Comparison of ENCODE assay signal across 8 cellular contexts in the genomic region with DNA sequence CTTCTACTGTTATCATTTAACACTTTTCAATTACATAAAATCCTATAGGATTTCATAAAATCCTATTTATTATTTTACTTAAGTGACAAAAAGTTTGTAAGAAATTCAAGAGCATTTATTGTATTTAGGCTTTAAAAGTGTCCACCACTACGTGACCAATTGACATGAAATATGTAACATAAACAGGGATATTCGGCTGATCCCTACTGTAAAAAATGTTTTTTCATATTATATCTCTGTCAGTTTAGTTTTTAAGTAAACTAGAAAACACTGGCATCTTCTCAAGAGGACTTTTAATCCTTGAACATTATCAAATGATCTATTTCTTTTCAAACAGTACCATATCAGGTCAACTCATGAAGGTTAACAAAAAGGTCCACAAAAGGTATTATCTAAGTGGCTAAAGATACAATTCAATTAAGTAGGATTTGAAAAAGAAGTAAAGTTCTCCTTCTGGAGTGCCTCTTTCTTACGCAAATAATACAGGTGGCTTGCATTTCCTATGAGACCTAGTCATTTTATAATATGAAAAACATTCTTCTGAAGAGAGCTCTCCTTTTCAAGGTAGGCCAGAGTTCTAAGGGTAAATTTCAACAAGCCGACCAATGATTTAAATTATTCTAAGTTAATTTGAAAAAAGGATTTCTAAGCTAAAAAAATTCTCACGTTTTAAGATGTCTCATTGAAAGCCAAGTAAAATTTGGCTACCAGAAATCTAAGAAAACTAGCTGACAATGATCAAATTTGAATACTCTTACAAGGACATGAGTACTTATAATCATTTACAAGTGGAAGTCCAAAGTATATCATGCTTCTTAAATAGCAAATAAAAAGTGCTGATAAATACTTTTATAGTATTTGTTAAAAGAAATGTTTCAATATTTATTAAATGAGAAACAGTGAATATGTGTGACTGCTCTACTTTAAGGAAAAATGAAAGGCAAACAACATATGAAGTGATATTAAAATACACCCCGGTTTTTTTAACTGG.
A peak's percentile ranks its signal among the peaks of the same experiment; 100 is the strongest.
DNase-seq lines count a peak whose midpoint lies in the region; ATAC-seq and TF ChIP-seq lines count a peak whose summit lies in the region.

No MANE protein-coding gene starts in this region.

- H2BK5ac ChIP-seq in mesenchymal stem cell (ENCODE audit: low read depth, low read length, poor library complexity, severe bottlenecking) = no peak overlapping the region

- no peak overlapping the region for H3K14ac ChIP-seq in mesenchymal stem cell (ENCODE audit: low read length in 2 of 2)

- H3K27ac Mint-ChIP-seq in MCF 10A (ENCODE audit: low read depth, unreplicated experiment) = peak overlapping the region; percentile 96

- H3K27me3 Mint-ChIP-seq in MCF 10A (ENCODE audit: insufficient read depth, unreplicated experiment) = no peaks in the 10 kb centered on the region

- H3K4me3 ChIP-seq in BLaER1 (peak overlapping the region; percentile 69), HUES64 (ENCODE audit: low read length) (peak overlapping the region; percentile 71), mesenchymal stem cell (ENCODE audit: insufficient read depth in 1 of 2, low read depth in 1 of 2, low read length in 2 of 2) (peak overlapping the region in 1 of 2 experiments; percentile 87)

- H2AK5ac ChIP-seq in mesenchymal stem cell (ENCODE audit: low read length, severe bottlenecking) = no peak overlapping the region

- H3K9me3 ChIP-seq in BLaER1 = no peaks in the 10 kb centered on the region
- H3K9me3 ChIP-seq in HUES64 (ENCODE audit: insufficient read depth, low read depth, low read length) = no peaks in the 10 kb centered on the region
- no peaks in the 10 kb centered on the region for H3K9me3 ChIP-seq in mesenchymal stem cell (ENCODE audit: control insufficient read depth, low read length)

- no peak overlapping the region for H2BK12ac ChIP-seq in mesenchymal stem cell (ENCODE audit: low read length in 2 of 2)

- no peaks in the 10 kb centered on the region for H3K9me3 Mint-ChIP-seq in MCF 10A (ENCODE audit: unreplicated experiment)

- peak overlapping the region; percentile 85 for H3K4me2 ChIP-seq in BLaER1
- H3K4me2 ChIP-seq in mesenchymal stem cell (ENCODE audit: low read length, poor library complexity, severe bottlenecking) = no peak overlapping the region

- H3K36me3 ChIP-seq in BLaER1 (no peaks in the 10 kb centered on the region; the same call in 1 of the 2 replicates), HUES64 (ENCODE audit: insufficient read depth, low read length) (peaks cover 24% of the 10 kb centered on the region), mesenchymal stem cell (ENCODE audit: control insufficient read depth in 1 of 2, insufficient read depth in 2 of 2, low read depth in 1 of 2, low read length in 2 of 2) (no peaks in the 10 kb centered on the region)

- no peak overlapping the region for H3K18ac ChIP-seq in mesenchymal stem cell (ENCODE audit: low read depth in 1 of 2, low read length in 2 of 2)

- CTCF ChIA-PET in MCF 10A (lab: Yijun Ruan, JAX) = interaction anchor here (0.5 to 2.1 kb wide), 7 partner anchors 51 to 459 kb away, joined by 3 to 6 read pairs (median 3); a partner anchor contains a TSS

- peaks cover 2% of the 10 kb centered on the region for H3K79me1 ChIP-seq in mesenchymal stem cell (replicated peaks; ENCODE audit: low read length, poor library complexity, severe bottlenecking)

- no TSS peak for BruUV-seq in MCF 10A (replicated peaks; lab: Mats Ljungman, UMichigan)

- 0% methylated on average over 2 of the region's 6 CpGs for WGBS in HUES64
- WGBS in mesenchymal stem cell = no CpG with 5 or more reads among the region's 6 CpGs

- no peak overlapping the region for H3K23ac ChIP-seq in mesenchymal stem cell (ENCODE audit: low read length in 2 of 2)

- no peak for ATAC-seq in GM18511 (IDR thresholded peaks at IDR 0.05; ENCODE audit: unreplicated experiment)
- no peak for ATAC-seq in GM21381 (IDR thresholded peaks at IDR 0.05; ENCODE audit: unreplicated experiment)

- H2BK15ac ChIP-seq in mesenchymal stem cell (ENCODE audit: low read depth, poor library complexity, severe bottlenecking) = no peak overlapping the region

- peak overlapping the region; percentile 86 for H3K27ac ChIP-seq in BLaER1
- H3K27ac ChIP-seq in HUES64 (ENCODE audit: low read depth, low read length) = peak overlapping the region; percentile 94
- H3K27ac ChIP-seq in mesenchymal stem cell (ENCODE audit: low read length, poor library complexity, severe bottlenecking) = no peak overlapping the region

- H3K36me3 Mint-ChIP-seq in MCF 10A (ENCODE audit: insufficient read depth, unreplicated experiment) = peaks cover 17% of the 10 kb centered on the region

- peaks cover 13% of the 10 kb centered on the region for H3K4me1 Mint-ChIP-seq in MCF 10A (ENCODE audit: insufficient read depth, unreplicated experiment)

- no peak overlapping the region for H4K8ac ChIP-seq in mesenchymal stem cell (ENCODE audit: low read length)

- no peak overlapping the region for H2AFZ ChIP-seq in mesenchymal stem cell (ENCODE audit: low read depth, low read length)

- POLR2A ChIA-PET in MCF 10A (lab: Yijun Ruan, JAX) = interaction anchor here (0.6 to 10.3 kb wide), 24 partner anchors 9 to 1332 kb away, joined by 3 to 202 read pairs (median 6); a partner anchor contains a TSS

- no peaks in the 10 kb centered on the region for H3K27me3 ChIP-seq in BLaER1
- H3K27me3 ChIP-seq in HUES64 (ENCODE audit: insufficient read depth, low read length) = no peaks in the 10 kb centered on the region
- no peaks in the 10 kb centered on the region for H3K27me3 ChIP-seq in mesenchymal stem cell (ENCODE audit: control insufficient read depth in 1 of 2, insufficient read depth in 1 of 2, low read length in 2 of 2)

- TF ChIP-seq CTCF in MCF 10A (IDR thresholded peaks at IDR 0.05; ENCODE audit: unreplicated experiment) = no peak
- TF ChIP-seq CTCF in GM20000 (IDR thresholded peaks at IDR 0.05; ENCODE audit: extremely low read depth, missing control alignments) = no peak

- H4K91ac ChIP-seq in mesenchymal stem cell (ENCODE audit: low read length) = no peak overlapping the region

- DNase-seq in MCF 10A (ENCODE audit: unreplicated experiment) = peak; percentile 32
- no peak for DNase-seq in mesenchymal stem cell
- no peak for DNase-seq in NCI-H2196 (lab: John Stamatoyannopoulos, UW; ENCODE audit: unreplicated experiment)
- DNase-seq in GM20000 (ENCODE audit: low spot score) = no peak

- H4K20me1 ChIP-seq in BLaER1 = peaks cover 48% of the 10 kb centered on the region

- no peak overlapping the region for H2BK120ac ChIP-seq in mesenchymal stem cell (ENCODE audit: low read depth, low read length)

- intact Hi-C loops in MCF 10A (cut with micrococcal nuclease) = loop anchor here (1.0 to 5.0 kb wide), 3 partner anchors 30 to 446 kb away; no protein-coding TSS in a partner anchor

- H3K4me3 Mint-ChIP-seq in MCF 10A (ENCODE audit: unreplicated experiment) = peak overlapping the region; percentile 86

- H3K9ac ChIP-seq in BLaER1 (peak overlapping the region; percentile 84), HUES64 (ENCODE audit: low read depth, low read length) (peak overlapping the region; percentile 97), mesenchymal stem cell (ENCODE audit: low read length) (peak overlapping the region; percentile 98)

- no peak overlapping the region for H3K4ac ChIP-seq in mesenchymal stem cell (ENCODE audit: low read depth in 1 of 2, low read length in 2 of 2)

- H3K4me1 ChIP-seq in BLaER1 (peaks cover 54% of the 10 kb centered on the region), HUES64 (ENCODE audit: insufficient read depth, low read length) (peaks cover 35% of the 10 kb centered on the region), mesenchymal stem cell (ENCODE audit: control insufficient read depth, insufficient read depth, low read depth, low read length) (peaks cover 9% of the 10 kb centered on the region)
